In genomic region chr16:73636196-73636595, GRCh38 we compare ENCODE assay signal across 1 cellular context.
TF ChIP-seq lines count a peak whose summit lies in the region.

No MANE protein-coding gene starts in this region.

TF ChIP-seq in GM23338, 12 proteins besides CTCF, POLR2A, EP300 and RAD21 (continued from another document):
- no peak for TF ChIP-seq ZNF331 (CRISPR knock-in tag; IDR thresholded peaks at IDR 0.05; ENCODE audit: low read depth)
- TF ChIP-seq CREB1 (CRISPR knock-in tag; IDR thresholded peaks at IDR 0.05; ENCODE audit: low read depth): no peak
- TF ChIP-seq POLR2AphosphoS5 (IDR thresholded peaks at IDR 0.05; ENCODE audit: low read depth): no peak
- TF ChIP-seq STAT1 (IDR thresholded peaks at IDR 0.05; ENCODE audit: unreplicated experiment): no peak
- TF ChIP-seq REST (IDR thresholded peaks at IDR 0.05; ENCODE audit: unreplicated experiment): no peak
- no peak for TF ChIP-seq JUNB (IDR thresholded peaks at IDR 0.05; ENCODE audit: unreplicated experiment)
- no peak for TF ChIP-seq NANOG (IDR thresholded peaks at IDR 0.05; ENCODE audit: borderline replicate concordance)
- no peak for TF ChIP-seq ZNF462 (CRISPR knock-in tag; IDR thresholded peaks at IDR 0.05)
- TF ChIP-seq ZNF114 (CRISPR knock-in tag; IDR thresholded peaks at IDR 0.05): no peak
